In genomic region chr11:125071831-125072209, GRCh38 we compare ENCODE assay signal across 14 cellular contexts. TPM values are rescaled to one million over a fixed set of nuclear protein-coding genes. Genes with fewer than 3 reads are reported as not detected.
DNase-seq lines count a peak whose midpoint lies in the region; ATAC-seq and TF ChIP-seq lines count a peak whose summit lies in the region.
"Had no signal": no experiment of that assay in that cellular context is flagged by ENCODE, and none has a peak within 500 bp of the region (broad histone marks: within the 10 kb centered on the region; RNA-seq: fewer than 3 reads in every experiment).

No MANE protein-coding gene starts in this region.

- H3K4me1 Mint-ChIP-seq in endodermal cell: peaks cover 27% of the 10 kb centered on the region
- H3K4me1 Mint-ChIP-seq in stimulated activated effector memory CD8-positive, alpha-beta T cell treated with anti-CD3 and anti-CD28 coated beads, Interleukin-12 subunit alpha, Interleukin-12 subunit beta, amount 100 ng/mL, for 72 hours: peaks cover 35% of the 10 kb centered on the region
- H3K4me1 Mint-ChIP-seq: activated naive CD4-positive, alpha-beta T cell treated with anti-CD3 and anti-CD28 coated beads, Interleukin-2, amount 50 U/mL, for 24 hours had no signal

- no peaks in the 10 kb centered on the region for H3K36me3 Mint-ChIP-seq in endodermal cell (ENCODE audit: low read depth)
- no peaks in the 10 kb centered on the region for H3K36me3 Mint-ChIP-seq in stimulated activated effector memory CD8-positive, alpha-beta T cell treated with anti-CD3 and anti-CD28 coated beads, Interleukin-12 subunit alpha, Interleukin-12 subunit beta, amount 100 ng/mL, for 72 hours
- H3K36me3 Mint-ChIP-seq: activated naive CD4-positive, alpha-beta T cell treated with anti-CD3 and anti-CD28 coated beads, Interleukin-2, amount 50 U/mL, for 24 hours had no signal

- no peak overlapping the region for H2AFZ ChIP-seq in Karpas-422 (ENCODE audit: low read length)

- no peak overlapping the region for H3K4me3 Mint-ChIP-seq in endodermal cell
- peak overlapping the region; percentile 28 for H3K4me3 Mint-ChIP-seq in stimulated activated effector memory CD8-positive, alpha-beta T cell treated with anti-CD3 and anti-CD28 coated beads, Interleukin-12 subunit alpha, Interleukin-12 subunit beta, amount 100 ng/mL, for 72 hours
- H3K4me3 Mint-ChIP-seq: activated naive CD4-positive, alpha-beta T cell treated with anti-CD3 and anti-CD28 coated beads, Interleukin-2, amount 50 U/mL, for 24 hours had no signal

- H3K4me2 ChIP-seq in Karpas-422 (ENCODE audit: low read depth, low read length, poor library complexity, severe bottlenecking): peak overlapping the region; percentile 56

- intact Hi-C loops in left colon (cut with DNase I, micrococcal nuclease): no loop called here

- no peaks in the 10 kb centered on the region for H3K9me3 ChIP-seq in Karpas-422 (ENCODE audit: low read length)
- H3K9me3 ChIP-seq in endodermal cell (ENCODE audit: control insufficient read depth, low read length): no peaks in the 10 kb centered on the region

- H3K79me2 ChIP-seq in Karpas-422 (ENCODE audit: low read length): no peaks in the 10 kb centered on the region

- H3K9ac ChIP-seq in Karpas-422 (ENCODE audit: low read length) (peak overlapping the region; percentile 40), endodermal cell (ENCODE audit: extremely low read depth, low read length, poor library complexity, severe bottlenecking) (no peak overlapping the region)

- H3K4me1 ChIP-seq in Karpas-422 (ENCODE audit: low read length): peaks cover 46% of the 10 kb centered on the region
- peaks cover 8% of the 10 kb centered on the region for H3K4me1 ChIP-seq in endodermal cell (ENCODE audit: control insufficient read depth, insufficient read depth, low read length)

- no peaks in the 10 kb centered on the region for H3K36me3 ChIP-seq in Karpas-422 (ENCODE audit: insufficient read depth, low read length)
- H3K36me3 ChIP-seq in endodermal cell (ENCODE audit: control insufficient read depth, insufficient read depth, low read length): no peaks in the 10 kb centered on the region

- H3K9me2 ChIP-seq in Karpas-422 (replicated peaks; ENCODE audit: insufficient read depth, low read length): no peaks in the 10 kb centered on the region

- no peaks in the 10 kb centered on the region for H3K9me3 Mint-ChIP-seq in endodermal cell
- no peaks in the 10 kb centered on the region for H3K9me3 Mint-ChIP-seq in stimulated activated effector memory CD8-positive, alpha-beta T cell treated with anti-CD3 and anti-CD28 coated beads, Interleukin-12 subunit alpha, Interleukin-12 subunit beta, amount 100 ng/mL, for 72 hours
- H3K9me3 Mint-ChIP-seq: activated naive CD4-positive, alpha-beta T cell treated with anti-CD3 and anti-CD28 coated beads, Interleukin-2, amount 50 U/mL, for 24 hours had no signal

- no peak overlapping the region for H3K27ac Mint-ChIP-seq in endodermal cell
- H3K27ac Mint-ChIP-seq in stimulated activated effector memory CD8-positive, alpha-beta T cell treated with anti-CD3 and anti-CD28 coated beads, Interleukin-12 subunit alpha, Interleukin-12 subunit beta, amount 100 ng/mL, for 72 hours: peak overlapping the region; percentile 67
- H3K27ac Mint-ChIP-seq: activated naive CD4-positive, alpha-beta T cell treated with anti-CD3 and anti-CD28 coated beads, Interleukin-2, amount 50 U/mL, for 24 hours had no signal

- peak; percentile 17 for TF ChIP-seq CTCF in endodermal cell (conservative IDR thresholded peaks at IDR 0.05)

- WGBS in endodermal cell (ENCODE audit: insufficient coverage in 1 of 2, insufficient read length in 1 of 2), 2 experiments: 91 to 100% methylated on average over 2 to 6 of the region's 6 CpGs

- H4K20me1 ChIP-seq in Karpas-422 (ENCODE audit: insufficient read depth, low read depth, low read length): no peaks in the 10 kb centered on the region

- DNase-seq in Karpas-422: peak; percentile 56
- peak; percentile 45 for DNase-seq in endodermal cell
- DNase-seq in stimulated activated effector memory CD8-positive, alpha-beta T cell treated with anti-CD3 and anti-CD28 coated beads, Interleukin-12 subunit alpha, Interleukin-12 subunit beta, amount 100 ng/mL, for 72 hours (ENCODE audit: low spot score in 2 of 2): peak in 1 of 2 donors; percentile 30
- no peak for DNase-seq in H4 (ENCODE audit: low spot score)
- no peak for DNase-seq in left colon
- DNase-seq: activated T-cell treated with anti-CD3 and anti-CD28 coated beads for 4 hours; effector memory CD4-positive, alpha-beta T cell; NCI-H1694; NCI-H510A treated with DMSO at 0.1 percent for 48 hours; stimulated activated CD4-positive, alpha-beta T cell treated with anti-CD3 and anti-CD28 coated beads, Interleukin-4, amount 100 ng/mL, for 24 hours; T-helper 2 cell had no signal

- H3K27me3 Mint-ChIP-seq in endodermal cell (ENCODE audit: insufficient read depth): peaks cover 12% of the 10 kb centered on the region

- H3K27ac ChIP-seq in Karpas-422 (ENCODE audit: low read length): peak overlapping the region; percentile 79
- no peak overlapping the region for H3K27ac ChIP-seq in endodermal cell (ENCODE audit: low read depth, low read length)

- ATAC-seq in stimulated activated effector memory CD8-positive, alpha-beta T cell treated with anti-CD3 and anti-CD28 coated beads, Interleukin-12 subunit alpha, Interleukin-12 subunit beta, amount 100 ng/mL, for 72 hours: no peak
- ATAC-seq in HG02884 (IDR thresholded peaks at IDR 0.05; ENCODE audit: unreplicated experiment) (no peak), left colon (no peak)

- H3K4me3 ChIP-seq in GM08714 (ENCODE audit: low read length): peak overlapping the region; percentile 30; the same call in 1 of the 2 replicates
- peak overlapping the region; percentile 23; the same call in 1 of the 2 replicates for H3K4me3 ChIP-seq in Karpas-422 (ENCODE audit: low read length)
- H3K4me3 ChIP-seq in endodermal cell (ENCODE audit: low read length): no peak overlapping the region

- no peaks in the 10 kb centered on the region for H3K27me3 ChIP-seq in Karpas-422 (ENCODE audit: low read length)
- H3K27me3 ChIP-seq in endodermal cell (ENCODE audit: control insufficient read depth, insufficient read depth, low read length, poor library complexity, severe bottlenecking): no peaks in the 10 kb centered on the region

RNA-seq across cellular contexts. Expression of gene SLC37A2, which starts 8.7 kb away (rescaled TPM):
- 0.22 and 0.41 TPM in 2 replicates for total RNA-seq in Karpas-422 (2014; rRNA removed; shearing (Covaris generic); ENCODE audit: low replicate concordance)
- 1 to 10 TPM; 1.0 to 1.3 TPM for total RNA-seq in endodermal cell
- polyA plus RNA-seq in endodermal cell (2013, experiment 1 of 2): 0.57 TPM
- 1.4 TPM for polyA plus RNA-seq in endodermal cell (2013, experiment 2 of 2)
- 0.80 and 0.95 TPM in 2 replicates for total RNA-seq in H4 (2014; rRNA removed; shearing (Covaris generic))
- total RNA-seq in left colon: 10 to 100 TPM in 1 of 2 donors, 1 to 10 TPM in 1; 6.3 to 25.8 TPM

RNA-seq across cellular contexts. Expression of gene TMEM218, which starts 39.6 kb away (rescaled TPM):
- 23.2 and 46.9 TPM in 2 replicates for total RNA-seq in Karpas-422 (2014; rRNA removed; shearing (Covaris generic); ENCODE audit: low replicate concordance)
- total RNA-seq in endodermal cell: 10 to 100 TPM; 17.9 to 18.2 TPM
- polyA plus RNA-seq in endodermal cell (2013, experiment 1 of 2): 44.2 TPM
- polyA plus RNA-seq in endodermal cell (2013, experiment 2 of 2): 36.0 TPM
- total RNA-seq in H4 (2014; rRNA removed; shearing (Covaris generic)): 34.3 and 38.1 TPM in 2 replicates
- total RNA-seq in left colon: 10 to 100 TPM; 11.3 to 13.3 TPM

Comparison
In these comparisons a context has a peak if more than half of its experiments do, and no peak if none do; other contexts are left out.
1. DNase-seq: peak in Karpas-422 (single experiment) and endodermal cell (single experiment); none in H4 (single experiment) and left colon (0 of 2).